28 cellular contexts compared by ENCODE assay signal in genomic region chr3:12252859-12253258, GRCh38.
"Had no signal": no experiment of that assay in that cellular context is flagged by ENCODE, and none has a peak within 500 bp of the region (broad histone marks: within the 10 kb centered on the region; RNA-seq: fewer than 3 reads in every experiment).

No MANE protein-coding gene starts in this region.

- H3K4me1 ChIP-seq: neural progenitor cell, psoas muscle, right lobe of liver, sigmoid colon, suprapubic skin, testis, tibial artery, upper lobe of left lung, vagina had no signal

- H3K27ac ChIP-seq: neural progenitor cell, ovary, psoas muscle, right lobe of liver, sigmoid colon, suprapubic skin, testis, tibial artery, transverse colon, upper lobe of left lung, vagina had no signal

- ATAC-seq: natural killer cell; psoas muscle; right cardiac atrium; stimulated activated memory B cell treated with anti-CD40 and anti-IgM and Interleukin-4, amounts not matched to agents 10 μg/mL and 1 μg/mL and 100 μg/mL, for 72 hours; stimulated activated naive CD8-positive, alpha-beta T cell treated with anti-CD3 and anti-CD28 coated beads, Interleukin-15, amount 100 ng/mL, for 72 hours; stimulated activated naive CD8-positive, alpha-beta T cell treated with anti-CD3 and anti-CD28 coated beads, Interleukin-15, Interleukin-2, amounts not matched to agents 100 U/mL and 50 U/mL, for 24 hours had no signal

- H3K4me1 Mint-ChIP-seq: nephron; stimulated activated memory B cell treated with anti-CD40 and anti-IgM and Interleukin-4, amounts not matched to agents 10 μg/mL and 1 μg/mL and 100 μg/mL, for 72 hours; stimulated activated naive CD8-positive, alpha-beta T cell treated with anti-CD3 and anti-CD28 coated beads, Interleukin-15, amount 100 ng/mL, for 72 hours had no signal

- H3K79me2 ChIP-seq: parathyroid adenoma had no signal

- H3K27me3 Mint-ChIP-seq: progenitor cell of endocrine pancreas had no signal

- H3K36me3 Mint-ChIP-seq: neural progenitor cell; stimulated activated memory B cell treated with anti-CD40 and anti-IgM and Interleukin-4, amounts not matched to agents 10 μg/mL and 1 μg/mL and 100 μg/mL, for 72 hours had no signal

- H3K27ac Mint-ChIP-seq: natural killer cell; neural progenitor cell; progenitor cell of endocrine pancreas; stimulated activated memory B cell treated with anti-CD40 and anti-IgM and Interleukin-4, amounts not matched to agents 10 μg/mL and 1 μg/mL and 100 μg/mL, for 72 hours; stimulated activated naive CD8-positive, alpha-beta T cell treated with anti-CD3 and anti-CD28 coated beads, Interleukin-15, amount 100 ng/mL, for 72 hours had no signal

- H3K36me3 ChIP-seq: neural progenitor cell, ovary, right lobe of liver, sigmoid colon, suprapubic skin, tibial artery, transverse colon, upper lobe of left lung, vagina had no signal

- DNase-seq: natural killer cell; occipital lobe; ovary; posterior cingulate gyrus; psoas muscle; right cardiac atrium; right lobe of liver; sigmoid colon; stimulated activated CD4-positive, alpha-beta T cell treated with anti-CD3 and anti-CD28 coated beads, Interleukin-15, amount 100 ng/mL, for 24 hours; stimulated activated CD4-positive, alpha-beta T cell treated with anti-CD3 and anti-CD28 coated beads, Interleukin-2, amount 100 ng/mL, for 24 hours; stimulated activated CD4-positive, alpha-beta T cell treated with anti-CD3 and anti-CD28 coated beads, Interleukin-2, amount 100 ng/mL, for 48 hours; stimulated activated CD4-positive, alpha-beta T cell treated with anti-CD3 and anti-CD28 coated beads, Interleukin-4, amount 100 ng/mL, for 24 hours; stimulated activated CD8-positive, alpha-beta memory T cell treated with anti-CD3 and anti-CD28 coated beads, Interleukin-4, amount 100 ng/mL, for 48 hours; stimulated activated naive CD4-positive, alpha-beta T cell; stimulated activated naive CD8-positive, alpha-beta T cell treated with anti-CD3 and anti-CD28 coated beads, Interleukin-15, amount 100 ng/mL, for 72 hours; stimulated activated naive CD8-positive, alpha-beta T cell treated with anti-CD3 and anti-CD28 coated beads, Interleukin-15, Interleukin-2, amounts not matched to agents 100 U/mL and 50 U/mL, for 24 hours; substantia nigra; testis; tibial artery; transverse colon; upper lobe of left lung had no signal

- H2AFZ ChIP-seq: neural progenitor cell had no signal

- H3K9me3 ChIP-seq: ovary, suprapubic skin, testis, vagina had no signal

- H3K4me2 ChIP-seq: neural progenitor cell had no signal

- H3K27me3 ChIP-seq: neural progenitor cell, ovary, right lobe of liver, sigmoid colon, suprapubic skin, testis, tibial artery, transverse colon, upper lobe of left lung, vagina had no signal

- H3K9ac ChIP-seq: neural progenitor cell, parathyroid adenoma had no signal

- H3K4me3 Mint-ChIP-seq: natural killer cell; nephron; neural progenitor cell; stimulated activated memory B cell treated with anti-CD40 and anti-IgM and Interleukin-4, amounts not matched to agents 10 μg/mL and 1 μg/mL and 100 μg/mL, for 72 hours; stimulated activated naive CD8-positive, alpha-beta T cell treated with anti-CD3 and anti-CD28 coated beads, Interleukin-15, amount 100 ng/mL, for 72 hours had no signal

- H3K4me3 ChIP-seq: neural progenitor cell, ovary, psoas muscle, right lobe of liver, sigmoid colon, suprapubic skin, testis, tibial artery, transverse colon, upper lobe of left lung, vagina had no signal
